In genomic region chr18:26971327-26971918, GRCh38 we compare ENCODE assay signal across 16 cellular contexts.
"Had no signal": no experiment of that assay in that cellular context is flagged by ENCODE, and none has a peak within 500 bp of the region (broad histone marks: within the 10 kb centered on the region; RNA-seq: fewer than 3 reads in every experiment).

No MANE protein-coding gene starts in this region.

- H3K27me3 Mint-ChIP-seq: activated CD4-positive, alpha-beta memory T cell treated with anti-CD3 and anti-CD28 coated beads for 36 hours; activated naive CD8-positive, alpha-beta T cell treated with anti-CD3 and anti-CD28 coated beads for 36 hours had no signal

- DNase-seq: activated CD4-positive, alpha-beta memory T cell treated with anti-CD3 and anti-CD28 coated beads for 36 hours; activated CD4-positive, alpha-beta T cell treated with anti-CD3 and anti-CD28 coated beads for 1 hour; activated gamma-delta T cell; activated naive CD8-positive, alpha-beta T cell treated with anti-CD3 and anti-CD28 coated beads for 36 hours; activated T-cell treated with anti-CD3 and anti-CD28 coated beads, Interleukin-2, amount 50 U/mL, for 4 hours; hippocampal formation; left cardiac atrium; lower lobe of right lung; midbrain; stimulated activated CD4-positive, alpha-beta T cell treated with anti-CD3 and anti-CD28 coated beads, Interleukin-4, amount 100 ng/mL, for 4 hours; stomach had no signal

- H3K9me3 Mint-ChIP-seq: activated naive CD8-positive, alpha-beta T cell treated with anti-CD3 and anti-CD28 coated beads for 36 hours had no signal

- H3K4me3 Mint-ChIP-seq: activated CD4-positive, alpha-beta memory T cell treated with anti-CD3 and anti-CD28 coated beads for 36 hours; activated naive CD8-positive, alpha-beta T cell treated with anti-CD3 and anti-CD28 coated beads for 36 hours; activated T-cell treated with anti-CD3 and anti-CD28 coated beads, Interleukin-2, amount 50 U/mL, for 4 hours; neural progenitor cell had no signal

- H3K27ac Mint-ChIP-seq: activated CD4-positive, alpha-beta memory T cell treated with anti-CD3 and anti-CD28 coated beads for 36 hours; activated naive CD8-positive, alpha-beta T cell treated with anti-CD3 and anti-CD28 coated beads for 36 hours had no signal

- FAIRE-seq: urothelium cell line had no signal

- ATAC-seq: activated T-cell treated with anti-CD3 and anti-CD28 coated beads, Interleukin-2, amount 50 U/mL, for 4 hours; left cardiac atrium; lower lobe of right lung had no signal

- H3K4me3 ChIP-seq: cardiac muscle cell, lower lobe of right lung, neural progenitor cell, right atrium auricular region, skin epidermis, stomach had no signal

- H3K36me3 Mint-ChIP-seq: activated CD4-positive, alpha-beta memory T cell treated with anti-CD3 and anti-CD28 coated beads for 36 hours; activated naive CD8-positive, alpha-beta T cell treated with anti-CD3 and anti-CD28 coated beads for 36 hours had no signal

- H3K4me1 Mint-ChIP-seq: activated naive CD8-positive, alpha-beta T cell treated with anti-CD3 and anti-CD28 coated beads for 36 hours had no signal
